19 cellular contexts compared by ENCODE assay signal in the genomic region with DNA sequence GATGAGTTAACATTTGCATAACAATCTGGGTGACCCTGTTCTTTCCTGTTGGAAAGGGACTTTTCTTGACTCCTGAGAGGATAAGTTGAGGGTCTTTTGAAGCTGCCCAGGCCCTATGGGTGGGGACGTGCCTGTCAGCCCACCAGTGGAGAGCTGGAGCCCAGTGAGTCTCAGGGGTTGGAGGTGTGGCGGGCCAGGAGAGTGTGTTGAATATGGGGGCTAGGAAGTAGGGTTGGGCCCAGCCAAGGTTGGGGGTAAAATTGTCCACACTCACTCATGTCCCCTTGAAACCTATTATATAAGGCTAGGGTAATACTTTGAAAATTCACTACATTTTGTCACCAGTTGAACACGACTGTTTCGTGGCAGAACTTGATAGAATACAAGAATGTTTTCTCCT.
"Had no signal": no experiment of that assay in that cellular context is flagged by ENCODE, and none has a peak within 500 bp of the region (broad histone marks: within the 10 kb centered on the region; RNA-seq: fewer than 3 reads in every experiment).

No MANE protein-coding gene starts in this region.

- DNase-seq: KBM-7, MG63, NCI-H1092, NCI-H1105 treated with DMSO at 0.1 percent for 48 hours, NCI-H1417 treated with DMSO at 0.1 percent for 48 hours, NCI-H146, NCI-H1694 treated with DMSO at 0.1 percent for 48 hours, NCI-H1930, NCI-H2081, NCI-H2107, NCI-H226, NCI-H446, NCI-H510A, NCI-H524 treated with DMSO at 0.1 percent for 48 hours, NCI-H69, NCI-H774, Right ventricle myocardium superior, RPMI8226, SK-N-SH had no signal
